Comparison of ENCODE assay signal across 27 cellular contexts in the genomic region with DNA sequence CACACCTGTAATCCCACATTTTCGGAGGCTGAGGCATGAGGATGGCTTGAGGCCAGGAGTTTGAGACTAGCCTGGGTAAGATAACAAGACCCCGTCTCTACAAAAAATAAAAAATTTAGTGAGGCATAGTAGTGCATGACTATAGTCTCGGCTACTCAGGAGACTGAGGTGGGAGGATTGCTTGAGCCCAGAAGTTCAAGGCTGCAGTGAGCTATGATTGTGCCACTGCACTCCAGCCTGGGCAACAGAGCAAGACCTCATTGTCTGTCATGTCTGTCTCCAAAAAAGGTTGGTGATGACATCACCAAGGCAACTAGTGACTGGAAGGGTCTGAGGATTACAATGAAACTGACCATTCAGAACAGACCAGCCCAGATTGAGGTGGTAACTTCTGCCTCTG.
"Had no signal": no experiment of that assay in that cellular context is flagged by ENCODE, and none has a peak within 500 bp of the region (broad histone marks: within the 10 kb centered on the region; RNA-seq: fewer than 3 reads in every experiment).

No MANE protein-coding gene starts in this region.

- ATAC-seq: activated CD4-positive, alpha-beta T cell treated with anti-CD3 and anti-CD28 coated beads for 36 hours; activated CD8-positive, alpha-beta T cell treated with anti-CD3 and anti-CD28 coated beads for 36 hours; Panc1 had no signal

- H3K9me2 ChIP-seq: SK-N-SH had no signal

- H3K9me3 ChIP-seq: adrenal gland, SJCRH30 had no signal

- H3K27me3 ChIP-seq: adrenal gland, breast epithelium, SJCRH30 had no signal

- H3K4me3 ChIP-seq: adrenal gland, breast epithelium, SJCRH30 had no signal

- H3K27ac ChIP-seq: adrenal gland, breast epithelium, KMS-11, RWPE1, SJCRH30, VCaP had no signal

- H3K4me2 ChIP-seq: KMS-11, SK-N-SH had no signal

- H3K4me1 ChIP-seq: adrenal gland, breast epithelium, SJCRH30 had no signal

- H3K36me3 ChIP-seq: adrenal gland, breast epithelium, SJCRH30 had no signal

- DNase-seq: activated CD4-positive, alpha-beta T cell treated with anti-CD3 and anti-CD28 coated beads for 36 hours; activated CD4-positive, CD25-positive, alpha-beta regulatory T cell; activated CD8-positive, alpha-beta memory T cell treated with anti-CD3 and anti-CD28 coated beads, Interleukin-2, amount 50 U/mL, for 48 hours; activated CD8-positive, alpha-beta T cell treated with anti-CD3 and anti-CD28 coated beads for 36 hours; activated naive CD4-positive, alpha-beta T cell treated with anti-CD3 and anti-CD28 coated beads, Interleukin-2, amount 50 U/mL, for 16 hours; activated naive CD8-positive, alpha-beta T cell treated with anti-CD3 and anti-CD28 coated beads, Interleukin-2, amount 10 ng/mL, durations not matched to agents 7 days and 5 days; activated T-cell treated with anti-CD3 and anti-CD28 coated beads, Interleukin-2, amount 50 U/mL, for 1 hour; adrenal gland; anterior cingulate cortex; caudate nucleus; NCI-H1048; NCI-H146; NCI-H1930; NCI-H2171; NCI-H345; NCI-H510A; NCI-H526 treated with DMSO at 0.1 percent for 48 hours; NCI-H82; Right ventricle myocardium superior; SJCRH30; SK-N-SH; T-helper 1 cell had no signal

- H3K9ac ChIP-seq: KMS-11, SK-N-SH had no signal
